Comparison of ENCODE assay signal across 27 cellular contexts in the genomic region with DNA sequence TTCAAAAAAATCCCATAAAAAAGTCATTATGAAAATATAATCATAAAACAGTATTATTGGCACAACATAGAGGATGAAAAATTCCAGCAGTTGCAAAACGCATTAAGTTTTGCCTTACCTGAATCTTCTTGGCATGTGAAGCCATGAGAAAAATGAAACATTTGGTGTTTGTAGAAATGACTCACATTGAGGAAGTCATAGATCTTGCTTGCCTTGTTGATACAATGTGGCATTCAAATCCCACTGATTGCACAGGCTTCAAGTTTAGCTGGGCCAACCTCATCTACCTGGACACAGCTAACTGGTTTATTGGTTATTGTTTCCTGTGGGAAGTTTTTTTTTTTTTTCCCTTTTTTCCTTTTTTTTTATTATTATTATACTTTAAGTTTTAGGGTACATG.
"Had no signal": no experiment of that assay in that cellular context is flagged by ENCODE, and none has a peak within 500 bp of the region (broad histone marks: within the 10 kb centered on the region; RNA-seq: fewer than 3 reads in every experiment).

No MANE protein-coding gene starts in this region.

- H3K4me3 ChIP-seq: gastrocnemius medialis, hepatocyte, psoas muscle, smooth muscle cell, thyroid gland, upper lobe of left lung had no signal

- H3K4me1 Mint-ChIP-seq: stimulated activated memory B cell treated with anti-CD40 and anti-IgM and Interleukin-4, amounts not matched to agents 10 μg/mL and 1 μg/mL and 100 μg/mL, for 72 hours; stimulated activated naive CD8-positive, alpha-beta T cell treated with anti-CD3 and anti-CD28 coated beads, Interleukin-15, amount 100 ng/mL, for 72 hours had no signal

- H3K36me3 Mint-ChIP-seq: stimulated activated memory B cell treated with anti-CD40 and anti-IgM and Interleukin-4, amounts not matched to agents 10 μg/mL and 1 μg/mL and 100 μg/mL, for 72 hours had no signal

- H3K27ac ChIP-seq: gastrocnemius medialis, hepatocyte, parathyroid adenoma, psoas muscle, thyroid gland, upper lobe of left lung had no signal

- H3K9me3 ChIP-seq: gastrocnemius medialis, thyroid gland had no signal

- H3K4me3 Mint-ChIP-seq: activated T-cell treated with anti-CD3 and anti-CD28 coated beads, Interleukin-2, amount 50 U/mL, for 72 hours; neural crest cell; stimulated activated memory B cell treated with anti-CD40 and anti-IgM and Interleukin-4, amounts not matched to agents 10 μg/mL and 1 μg/mL and 100 μg/mL, for 72 hours; stimulated activated naive CD8-positive, alpha-beta T cell treated with anti-CD3 and anti-CD28 coated beads, Interleukin-15, amount 100 ng/mL, for 72 hours had no signal

- H2AFZ ChIP-seq: hepatocyte, parathyroid adenoma had no signal

- H3K36me3 ChIP-seq: gastrocnemius medialis, thyroid gland, upper lobe of left lung had no signal

- ATAC-seq: activated naive CD4-positive, alpha-beta T cell treated with anti-CD3 and anti-CD28 coated beads, Interleukin-2, amount 50 U/mL, for 72 hours; activated T-cell treated with anti-CD3 and anti-CD28 coated beads, Interleukin-2, amount 50 U/mL, for 72 hours; gastrocnemius medialis; left cardiac atrium; left ventricle myocardium superior; psoas muscle; stimulated activated memory B cell treated with anti-CD40 and anti-IgM and Interleukin-4, amounts not matched to agents 10 μg/mL and 1 μg/mL and 100 μg/mL, for 72 hours; stimulated activated naive CD8-positive, alpha-beta T cell treated with anti-CD3 and anti-CD28 coated beads, Interleukin-15, amount 100 ng/mL, for 72 hours had no signal

- DNase-seq: activated CD4-positive, alpha-beta T cell treated with anti-CD3 and anti-CD28 coated beads for 4 hours; activated CD4-positive, alpha-beta T cell treated with anti-CD3 and anti-CD28 coated beads, Interleukin-2, amount 50 U/mL, for 4 hours; activated CD4-positive, CD25-positive, alpha-beta regulatory T cell; activated naive CD4-positive, alpha-beta T cell; activated T-cell treated with anti-CD3 and anti-CD28 coated beads for 4 hours; activated T-cell treated with anti-CD3 and anti-CD28 coated beads, Interleukin-2, amount 50 U/mL, for 72 hours; cortex of kidney; gastrocnemius medialis; glutamatergic neuron; islet precursor cell; left cardiac atrium; left ventricle myocardium superior; occipital lobe; psoas muscle; stimulated activated CD4-positive, alpha-beta T cell treated with anti-CD3 and anti-CD28 coated beads, Interleukin-1b, Interleukin-23, amount 100 ng/mL, for 48 hours; stimulated activated CD4-positive, alpha-beta T cell treated with anti-CD3 and anti-CD28 coated beads, Interleukin-4, amount 100 ng/mL, for 4 hours; stimulated activated CD8-positive, alpha-beta memory T cell treated with anti-CD3 and anti-CD28 coated beads, Interleukin-4, amount 100 ng/mL, for 48 hours; stimulated activated naive CD8-positive, alpha-beta T cell treated with anti-CD3 and anti-CD28 coated beads, Interleukin-15, amount 100 ng/mL, for 72 hours; substantia nigra; thyroid gland; upper lobe of left lung had no signal

- H3K27me3 Mint-ChIP-seq: stimulated activated memory B cell treated with anti-CD40 and anti-IgM and Interleukin-4, amounts not matched to agents 10 μg/mL and 1 μg/mL and 100 μg/mL, for 72 hours; stimulated activated naive CD8-positive, alpha-beta T cell treated with anti-CD3 and anti-CD28 coated beads, Interleukin-15, amount 100 ng/mL, for 72 hours had no signal

- H3K9ac ChIP-seq: parathyroid adenoma had no signal

- H3K27me3 ChIP-seq: gastrocnemius medialis, hepatocyte, thyroid gland, upper lobe of left lung had no signal

- H3K27ac Mint-ChIP-seq: activated naive CD4-positive, alpha-beta T cell treated with anti-CD3 and anti-CD28 coated beads, Interleukin-2, amount 50 U/mL, for 72 hours; activated T-cell treated with anti-CD3 and anti-CD28 coated beads, Interleukin-2, amount 50 U/mL, for 72 hours; stimulated activated memory B cell treated with anti-CD40 and anti-IgM and Interleukin-4, amounts not matched to agents 10 μg/mL and 1 μg/mL and 100 μg/mL, for 72 hours; stimulated activated naive CD8-positive, alpha-beta T cell treated with anti-CD3 and anti-CD28 coated beads, Interleukin-15, amount 100 ng/mL, for 72 hours had no signal

- H3K4me2 ChIP-seq: hepatocyte, smooth muscle cell had no signal

- H3K4me1 ChIP-seq: gastrocnemius medialis, parathyroid adenoma, psoas muscle, thyroid gland, upper lobe of left lung had no signal

- H3K79me2 ChIP-seq: hepatocyte, parathyroid adenoma had no signal
